ENCODE assay signal across 9 cellular contexts in genomic region chrX:16807976-16808542, GRCh38. TPM values are rescaled to one million over a fixed set of nuclear protein-coding genes. Genes with fewer than 3 reads are reported as not detected.
DNase-seq lines count a peak whose midpoint lies in the region; ATAC-seq and TF ChIP-seq lines count a peak whose summit lies in the region.
"Had no signal": no experiment of that assay in that cellular context is flagged by ENCODE, and none has a peak within 500 bp of the region (broad histone marks: within the 10 kb centered on the region; RNA-seq: fewer than 3 reads in every experiment).

No MANE protein-coding gene starts in this region.

- no peaks in the 10 kb centered on the region for H3K9me3 ChIP-seq in psoas muscle

- peak; percentile 47 for DNase-seq in H4 (ENCODE audit: low spot score)
- peak; percentile 42 for DNase-seq in RPMI7951 (ENCODE audit: low read depth)
- peak; percentile 63 for DNase-seq in fibroblast of gingiva (ENCODE audit: low read depth)
- no peak for DNase-seq in psoas muscle
- no peak for DNase-seq in middle frontal gyrus (ENCODE audit: extremely low spot score, low spot score)
- no peak for DNase-seq in NCI-H1048 (lab: John Stamatoyannopoulos, UW)
- DNase-seq in cerebellar nuclear complex (lab: John Stamatoyannopoulos, UW), result no peak
- DNase-seq: naive B cell had no signal

- WGBS in psoas muscle, 3 donors, result 29 to 53% (median 44%) methylated on average over 4 of the region's 4 CpGs

- intact Hi-C loops in psoas muscle (cut with DNase I), result no loop called here

- H3K27ac ChIP-seq in psoas muscle, result peak overlapping the region; percentile 53

- peak; percentile 70 to 95 (median 88) for ATAC-seq in psoas muscle
- no peak for ATAC-seq in GM21526 (IDR thresholded peaks at IDR 0.05; ENCODE audit: low FRiP score, unreplicated experiment)

- H3K4me3 ChIP-seq in psoas muscle, result peak overlapping the region; percentile 42

- no peak for TF ChIP-seq CTCF in psoas muscle (IDR thresholded peaks at IDR 0.05)

- peaks cover 0 to 4% of the 10 kb centered on the region in 2 donors for H3K36me3 ChIP-seq in psoas muscle (ENCODE audit: insufficient read depth in 1 of 2, low read depth in 1 of 2)

- H3K27me3 ChIP-seq in psoas muscle (ENCODE audit: insufficient read depth in 3 of 3, low read length in 2 of 3), result no peaks in the 10 kb centered on the region

- H3K4me1 ChIP-seq in psoas muscle, result peaks cover 11% of the 10 kb centered on the region

RNA-seq across cellular contexts. Expression of gene TXLNG, which starts 21.8 kb away (rescaled TPM):
- total RNA-seq in H4 (2014; rRNA removed; shearing (Covaris generic)), result 8.7 and 12.2 TPM in 2 replicates
- total RNA-seq in RPMI7951 (2014; rRNA removed; shearing (Covaris generic)), result 7.1 and 10.3 TPM in 2 replicates
- total RNA-seq in psoas muscle, result 10 to 100 TPM in 1 of 4 donors, 1 to 10 TPM in 3; 6.3 to 10.1 (median 9.4) TPM
- 1 to 10 TPM; 5.6 to 8.1 (median 7.6) TPM for polyA plus RNA-seq in psoas muscle

Comparison
In these comparisons a context has a peak if more than half of its experiments do, and no peak if none do; other contexts are left out.
1. DNase-seq: peak in H4 (single experiment), RPMI7951 (single experiment) and fibroblast of gingiva (single experiment); none in psoas muscle (0 of 2), middle frontal gyrus (single experiment), NCI-H1048 (single experiment) and cerebellar nuclear complex (0 of 2).